Comparison of ENCODE assay signal across 27 cellular contexts in genomic region chr10:123529146-123529760, GRCh38.
"Had no signal": no experiment of that assay in that cellular context is flagged by ENCODE, and none has a peak within 500 bp of the region (broad histone marks: within the 10 kb centered on the region; RNA-seq: fewer than 3 reads in every experiment).

No MANE protein-coding gene starts in this region.

- H3K36me3 ChIP-seq: left ventricle myocardium inferior, neutrophil, pancreas, thyroid gland had no signal

- H3K36me3 Mint-ChIP-seq: activated naive CD8-positive, alpha-beta T cell treated with anti-CD3 and anti-CD28 coated beads, Interleukin-2, amount 10 ng/mL, durations not matched to agents 7 days and 5 days; mesothelial cell of epicardium had no signal

- ATAC-seq: activated CD4-positive, alpha-beta T cell treated with anti-CD3 and anti-CD28 coated beads for 36 hours; activated T-cell treated with anti-CD3 and anti-CD28 coated beads, Interleukin-2, amount 50 U/mL, for 72 hours; foreskin keratinocyte; naive thymus-derived CD8-positive, alpha-beta T cell; pancreas; psoas muscle had no signal

- H3K4me3 ChIP-seq: left ventricle myocardium inferior, pancreas, psoas muscle, thyroid gland had no signal

- H3K4me1 Mint-ChIP-seq: activated CD4-positive, alpha-beta T cell treated with anti-CD3 and anti-CD28 coated beads for 36 hours; activated naive CD8-positive, alpha-beta T cell treated with anti-CD3 and anti-CD28 coated beads, Interleukin-2, amount 10 ng/mL, durations not matched to agents 7 days and 5 days; mesothelial cell of epicardium had no signal

- H3K27ac Mint-ChIP-seq: activated B cell treated with CpG ODN at 0.5 μM for 24 hours; activated CD4-positive, alpha-beta T cell treated with anti-CD3 and anti-CD28 coated beads for 36 hours; activated naive CD4-positive, alpha-beta T cell treated with anti-CD3 and anti-CD28 coated beads for 36 hours; activated naive CD8-positive, alpha-beta T cell treated with anti-CD3 and anti-CD28 coated beads, Interleukin-2, amount 10 ng/mL, durations not matched to agents 7 days and 5 days; activated T-cell treated with anti-CD3 and anti-CD28 coated beads, Interleukin-2, amount 50 U/mL, for 72 hours; mesothelial cell of epicardium; naive thymus-derived CD8-positive, alpha-beta T cell; stimulated activated naive CD8-positive, alpha-beta T cell treated with anti-CD3 and anti-CD28 coated beads, Interleukin-15, Interleukin-2, amounts not matched to agents 100 ng/mL and 50 ng/mL, for 24 hours; T-helper 1 cell treated with Interleukin-12 subunit alpha and Interleukin-12 subunit beta and Interleukin-4 antibody, amounts not matched to agents 30 μg/mL and 1 μg/mL, for 36 hours had no signal

- H3K27me3 Mint-ChIP-seq: activated B cell treated with CpG ODN at 0.5 μM for 24 hours had no signal

- H3K9me3 Mint-ChIP-seq: activated B cell treated with CpG ODN at 0.5 μM for 24 hours; stimulated activated naive CD8-positive, alpha-beta T cell treated with anti-CD3 and anti-CD28 coated beads, Interleukin-15, Interleukin-2, amounts not matched to agents 100 ng/mL and 50 ng/mL, for 24 hours had no signal

- H3K4me3 Mint-ChIP-seq: activated B cell treated with CpG ODN at 0.5 μM for 24 hours; activated CD4-positive, alpha-beta T cell treated with anti-CD3 and anti-CD28 coated beads for 36 hours; activated naive CD4-positive, alpha-beta T cell treated with anti-CD3 and anti-CD28 coated beads for 36 hours; activated naive CD8-positive, alpha-beta T cell treated with anti-CD3 and anti-CD28 coated beads, Interleukin-2, amount 10 ng/mL, durations not matched to agents 7 days and 5 days; activated T-cell treated with anti-CD3 and anti-CD28 coated beads, Interleukin-2, amount 50 U/mL, for 72 hours; mesothelial cell of epicardium; naive thymus-derived CD8-positive, alpha-beta T cell; stimulated activated naive CD8-positive, alpha-beta T cell treated with anti-CD3 and anti-CD28 coated beads, Interleukin-15, Interleukin-2, amounts not matched to agents 100 ng/mL and 50 ng/mL, for 24 hours; T-helper 1 cell treated with Interleukin-12 subunit alpha and Interleukin-12 subunit beta and Interleukin-4 antibody, amounts not matched to agents 30 μg/mL and 1 μg/mL, for 36 hours had no signal

- H3K4me1 ChIP-seq: foreskin keratinocyte, left ventricle myocardium inferior, pancreas, psoas muscle, thyroid gland had no signal

- H3K27me3 ChIP-seq: foreskin keratinocyte, neutrophil, pancreas, thyroid gland had no signal

- H3K9me3 ChIP-seq: left ventricle myocardium inferior, neutrophil, pancreas, psoas muscle, thyroid gland had no signal

- DNase-seq: activated B cell treated with CpG ODN at 0.5 μM for 24 hours; activated CD4-positive, alpha-beta T cell treated with anti-CD3 and anti-CD28 coated beads for 36 hours; activated CD4-positive, alpha-beta T cell treated with anti-CD3 and anti-CD28 coated beads, Interleukin-2, amount 50 U/mL, for 48 hours; activated effector memory CD4-positive, alpha-beta T cell treated with Interleukin-2 at 50 U/mL for 16 hours; activated naive CD4-positive, alpha-beta T cell treated with anti-CD3 and anti-CD28 coated beads for 36 hours; activated naive CD8-positive, alpha-beta T cell treated with anti-CD3 and anti-CD28 coated beads, Interleukin-2, amount 10 ng/mL, durations not matched to agents 7 days and 5 days; activated T-cell treated with anti-CD3 and anti-CD28 coated beads, Interleukin-2, amount 50 U/mL, for 72 hours; amniotic stem cell; cerebellar nuclear complex; cortex of kidney; foreskin keratinocyte; kidney glomerular epithelial cell; left ventricle myocardium inferior; mammary epithelial cell; naive thymus-derived CD8-positive, alpha-beta T cell; pancreas; psoas muscle; right cardiac atrium; stimulated activated CD4-positive, alpha-beta T cell treated with anti-CD3 and anti-CD28 coated beads, Interleukin-4, amount 100 ng/mL, for 4 hours; T1000; thyroid gland had no signal

- H3K27ac ChIP-seq: foreskin keratinocyte, left ventricle myocardium inferior, neutrophil, pancreas, psoas muscle, thyroid gland had no signal

- FAIRE-seq: bronchial epithelial cell, pancreas, urothelium cell line had no signal
